ENCODE assay signal across 18 cellular contexts in the genomic region with DNA sequence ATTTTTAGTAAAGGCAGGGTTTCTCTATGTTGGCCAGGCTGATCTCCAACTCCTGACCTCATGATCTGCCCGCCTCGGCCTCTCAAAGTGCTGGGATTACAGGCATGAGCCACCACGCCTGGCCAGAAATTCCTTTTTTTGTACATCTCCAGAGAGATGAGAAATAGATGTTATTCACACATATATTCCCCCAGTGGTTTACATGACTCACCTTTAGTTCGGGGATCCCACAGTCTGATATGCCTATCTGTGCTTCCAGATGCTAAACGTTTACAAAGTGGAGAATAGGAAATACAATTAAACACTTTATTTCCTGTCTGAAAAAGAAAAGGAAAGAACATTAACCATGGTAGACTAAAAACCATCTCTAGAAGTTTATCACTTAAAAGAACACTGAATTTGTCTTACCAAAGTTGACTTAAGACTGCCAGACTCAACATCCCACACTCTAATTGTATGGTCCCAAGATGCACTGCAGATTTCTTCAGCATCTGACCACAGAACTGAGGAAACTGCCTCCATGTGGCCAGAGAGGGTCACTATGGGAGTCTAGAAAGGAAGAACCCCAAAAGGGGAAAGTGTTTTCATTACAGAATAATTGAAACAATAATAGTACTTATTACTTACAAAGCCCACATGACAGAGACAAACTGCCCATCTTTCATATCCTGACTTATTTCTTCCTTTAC. TPM values are rescaled to one million over a fixed set of nuclear protein-coding genes. Genes with fewer than 3 reads are reported as not detected.
DNase-seq lines count a peak whose midpoint lies in the region; ATAC-seq and TF ChIP-seq lines count a peak whose summit lies in the region.
"Had no signal": no experiment of that assay in that cellular context is flagged by ENCODE, and none has a peak within 500 bp of the region (broad histone marks: within the 10 kb centered on the region; RNA-seq: fewer than 3 reads in every experiment).

No MANE protein-coding gene starts in this region.

- POLR2A ChIA-PET in AG04450 (lab: Yijun Ruan, JAX) = no interaction called here

- H3K27ac Mint-ChIP-seq in HFFc6 = peak overlapping the region; percentile 59
- H3K27ac Mint-ChIP-seq in activated T-helper 17 cell treated with anti-CD3 and anti-CD28 coated beads, Interleukin-2, amount 50 U/mL, for 72 hours = peak overlapping the region; percentile 16
- peak overlapping the region in 1 of 2 donors; percentile 17 for H3K27ac Mint-ChIP-seq in effector memory CD8-positive, alpha-beta T cell
- H3K27ac Mint-ChIP-seq: B cell had no signal

- H3K4me3 ChIP-seq in AG04450 (ENCODE audit: low read depth, low read length) (no peak overlapping the region), fibroblast of villous mesenchyme (ENCODE audit: low read depth, low read length) (no peak overlapping the region)
- H3K4me3 ChIP-seq: adrenal gland, hepatocyte, upper lobe of left lung had no signal

- no peaks in the 10 kb centered on the region for H3K27me3 Mint-ChIP-seq in HFFc6 (ENCODE audit: insufficient read depth)
- no peaks in the 10 kb centered on the region for H3K27me3 Mint-ChIP-seq in activated T-helper 17 cell treated with anti-CD3 and anti-CD28 coated beads, Interleukin-2, amount 50 U/mL, for 72 hours
- no peaks in the 10 kb centered on the region for H3K27me3 Mint-ChIP-seq in effector memory CD8-positive, alpha-beta T cell
- H3K27me3 Mint-ChIP-seq: B cell had no signal

- peaks cover 24% of the 10 kb centered on the region for H3K4me1 Mint-ChIP-seq in HFFc6 (ENCODE audit: low read depth)
- no peaks in the 10 kb centered on the region for H3K4me1 Mint-ChIP-seq in activated T-helper 17 cell treated with anti-CD3 and anti-CD28 coated beads, Interleukin-2, amount 50 U/mL, for 72 hours
- no peaks in the 10 kb centered on the region for H3K4me1 Mint-ChIP-seq in effector memory CD8-positive, alpha-beta T cell (ENCODE audit: low read depth in 2 of 2)
- H3K4me1 Mint-ChIP-seq: B cell had no signal

- no peak overlapping the region for H3K4me3 Mint-ChIP-seq in HFFc6
- no peak overlapping the region for H3K4me3 Mint-ChIP-seq in activated T-helper 17 cell treated with anti-CD3 and anti-CD28 coated beads, Interleukin-2, amount 50 U/mL, for 72 hours
- H3K4me3 Mint-ChIP-seq in effector memory CD8-positive, alpha-beta T cell = no peak overlapping the region
- H3K4me3 Mint-ChIP-seq: B cell had no signal

- peak overlapping the region; percentile 31 for H3K27ac ChIP-seq in AG04450 (ENCODE audit: low read depth, low read length)
- H3K27ac ChIP-seq: adrenal gland, hepatocyte, upper lobe of left lung, VCaP had no signal

- no peaks in the 10 kb centered on the region for H3K27me3 ChIP-seq in AG04450 (ENCODE audit: control insufficient read depth, insufficient read depth, low read length)
- H3K27me3 ChIP-seq: adrenal gland, hepatocyte, upper lobe of left lung had no signal

- CTCF ChIA-PET in AG04450 (lab: Charles Lee) = interaction anchor here (0.8 to 2.5 kb wide), 2 partner anchors 53 to 295 kb away, joined by 3 to 6 read pairs; no protein-coding TSS in a partner anchor

- ATAC-seq in activated T-helper 17 cell treated with anti-CD3 and anti-CD28 coated beads, Interleukin-2, amount 50 U/mL, for 72 hours (replicated peaks) = no peak
- no peak for ATAC-seq in effector memory CD8-positive, alpha-beta T cell (replicated peaks)
- ATAC-seq in GM18870 (IDR thresholded peaks at IDR 0.05; ENCODE audit: unreplicated experiment) = no peak

- DNase-seq in AG04450 (ENCODE audit: low read depth, low spot score) (peak; percentile 36), HFFc6 (peak; percentile 56), fibroblast of villous mesenchyme (ENCODE audit: low read depth) (peak; percentile 5), H4 (ENCODE audit: low spot score) (no peak)
- DNase-seq in effector memory CD8-positive, alpha-beta T cell = no peak
- no peak for DNase-seq in activated T-cell treated with anti-CD3 and anti-CD28 coated beads, Interleukin-2, amount 50 U/mL, for 48 hours
- DNase-seq: activated CD8-positive, alpha-beta memory T cell treated with anti-CD3 and anti-CD28 coated beads for 24 hours; adrenal gland; kidney glomerular epithelial cell; NCI-H187 treated with DMSO at 0.1 percent for 48 hours; NCI-H524; occipital lobe; upper lobe of left lung had no signal

- peaks cover 10% of the 10 kb centered on the region for H3K36me3 Mint-ChIP-seq in HFFc6 (ENCODE audit: low read depth)
- H3K36me3 Mint-ChIP-seq in activated T-helper 17 cell treated with anti-CD3 and anti-CD28 coated beads, Interleukin-2, amount 50 U/mL, for 72 hours (ENCODE audit: low read depth) = peaks cover 82% of the 10 kb centered on the region
- H3K36me3 Mint-ChIP-seq in effector memory CD8-positive, alpha-beta T cell (ENCODE audit: insufficient read depth) = peaks cover 13% of the 10 kb centered on the region

- H3K9me3 Mint-ChIP-seq in HFFc6 = no peaks in the 10 kb centered on the region
- H3K9me3 Mint-ChIP-seq in activated T-helper 17 cell treated with anti-CD3 and anti-CD28 coated beads, Interleukin-2, amount 50 U/mL, for 72 hours = no peaks in the 10 kb centered on the region
- no peaks in the 10 kb centered on the region for H3K9me3 Mint-ChIP-seq in effector memory CD8-positive, alpha-beta T cell

- H3K9me3 ChIP-seq in AG04450 (ENCODE audit: control insufficient read depth, insufficient read depth, low read length) = no peaks in the 10 kb centered on the region
- H3K9me3 ChIP-seq: adrenal gland, upper lobe of left lung had no signal

- TF ChIP-seq CTCF in AG04450 (IDR thresholded peaks at IDR 0.05; ENCODE audit: low read depth, low read length) = peak; percentile 38
- peak; percentile 62 for TF ChIP-seq CTCF in HFFc6 (IDR thresholded peaks at IDR 0.05)
- peak; percentile 36 for TF ChIP-seq CTCF in fibroblast of villous mesenchyme (IDR thresholded peaks at IDR 0.05; ENCODE audit: insufficient read depth, low read depth, low read length)

RNA-seq across cellular contexts. Expression of a gene that starts 12.6 kb away (rescaled TPM):
- polyA plus RNA-seq in AG04450 (2011; rRNA removed) = 2.8 and 3.3 TPM in 2 replicates
- polyA minus RNA-seq in AG04450 (2011; rRNA and poly(A)+ RNA removed) = 2.6 and 3.0 TPM in 2 replicates
- 1 to 10 TPM; 2.6 to 4.5 (median 3.2) TPM for total RNA-seq in HFFc6 (2021; fragmentation: NEBNext Ultra II Directional; extraction: Animal tissue kit (Norgen Biotek cat#: 25700))
- total RNA-seq in activated T-helper 17 cell treated with anti-CD3 and anti-CD28 coated beads, Interleukin-2, amount 50 U/mL, for 72 hours = 1 to 10 TPM; 2.0 to 3.2 TPM
- 3.5 and 4.8 TPM in 2 replicates for total RNA-seq in fibroblast of villous mesenchyme
- 4.1 and 5.7 TPM in 2 replicates for total RNA-seq in H4 (2014; rRNA removed; shearing (Covaris generic))

RNA-seq across cellular contexts. Expression of a gene that starts 27.3 kb away (rescaled TPM):
- 30.6 and 51.9 TPM in 2 replicates for polyA plus RNA-seq in AG04450 (2011; rRNA removed)
- polyA minus RNA-seq in AG04450 (2011; rRNA and poly(A)+ RNA removed) = 6.9 and 17.1 TPM in 2 replicates
- total RNA-seq in HFFc6 (2021; fragmentation: NEBNext Ultra II Directional; extraction: Animal tissue kit (Norgen Biotek cat#: 25700)) = 10 to 100 TPM; 48.4 to 77.0 (median 56.1) TPM
- total RNA-seq in activated T-helper 17 cell treated with anti-CD3 and anti-CD28 coated beads, Interleukin-2, amount 50 U/mL, for 72 hours = 100 to 1,000 TPM in 1 of 2 donors, 10 to 100 TPM in 1; 53.0 to 100 TPM
- total RNA-seq in fibroblast of villous mesenchyme = 22.5 and 38.0 TPM in 2 replicates
- total RNA-seq in H4 (2014; rRNA removed; shearing (Covaris generic)) = 52.6 and 60.2 TPM in 2 replicates

RNA-seq across cellular contexts. Expression of a gene that starts 27.9 kb away (rescaled TPM):
- 6.2 and 7.5 TPM in 2 replicates for polyA plus RNA-seq in AG04450 (2011; rRNA removed)
- 4.1 and 6.0 TPM in 2 replicates for polyA minus RNA-seq in AG04450 (2011; rRNA and poly(A)+ RNA removed)
- 1 to 10 TPM; 2.2 to 5.7 (median 4.2) TPM for total RNA-seq in HFFc6 (2021; fragmentation: NEBNext Ultra II Directional; extraction: Animal tissue kit (Norgen Biotek cat#: 25700))
- total RNA-seq in activated T-helper 17 cell treated with anti-CD3 and anti-CD28 coated beads, Interleukin-2, amount 50 U/mL, for 72 hours = 1 to 10 TPM; 4.1 to 5.5 TPM
- total RNA-seq in fibroblast of villous mesenchyme = 5.6 and 5.8 TPM in 2 replicates
- 3.9 and 5.0 TPM in 2 replicates for total RNA-seq in H4 (2014; rRNA removed; shearing (Covaris generic))

Comparison
In these comparisons a context has a peak if more than half of its experiments do, and no peak if none do; other contexts are left out.
1. DNase-seq: peak in AG04450 (single experiment), HFFc6 (single experiment) and fibroblast of villous mesenchyme (single experiment); none in H4 (single experiment), effector memory CD8-positive, alpha-beta T cell (0 of 3) and activated T-cell treated with anti-CD3 and anti-CD28 coated beads, Interleukin-2, amount 50 U/mL, for 48 hours (0 of 2).
2. Peak in every context shown above with its lines, with median percentiles within 50 percentile points of each other: CTCF ChIP-seq.